24 cellular contexts compared by ENCODE assay signal in the genomic region with DNA sequence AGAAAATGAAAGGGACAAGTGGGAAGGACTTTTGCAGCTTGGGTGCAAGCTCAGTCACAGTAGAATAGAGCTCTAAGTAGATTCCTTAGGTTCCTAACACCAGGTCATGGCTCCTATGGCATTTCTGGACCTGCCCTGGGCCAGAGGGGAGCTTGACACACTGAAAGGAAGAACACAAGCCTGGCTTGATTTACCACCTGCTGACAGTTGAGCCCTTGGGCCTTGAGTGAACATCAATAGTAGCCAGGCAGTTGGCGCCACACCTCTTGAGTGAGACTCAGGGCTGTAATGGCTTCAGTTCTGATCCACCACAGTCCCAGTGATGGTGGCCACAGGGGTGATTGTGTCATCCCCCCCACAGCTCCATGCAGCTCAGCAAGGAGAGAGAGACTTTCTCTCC.
"Had no signal": no experiment of that assay in that cellular context is flagged by ENCODE, and none has a peak within 500 bp of the region (broad histone marks: within the 10 kb centered on the region; RNA-seq: fewer than 3 reads in every experiment).

No MANE protein-coding gene starts in this region.

- DNase-seq: activated CD4-positive, alpha-beta memory T cell treated with anti-CD3 and anti-CD28 coated beads, Interleukin-2, amount 10 ng/mL, durations not matched to agents 7 days and 5 days; activated CD4-positive, alpha-beta T cell treated with anti-CD3 and anti-CD28 coated beads, Interleukin-2, amount 10 ng/mL, durations not matched to agents 24 days and 14 days; activated gamma-delta T cell; activated naive CD4-positive, alpha-beta T cell treated with anti-CD3 and anti-CD28 coated beads, Interleukin-2, amount 50 U/mL, for 16 hours; activated naive CD8-positive, alpha-beta T cell treated with anti-CD3 and anti-CD28 coated beads, Interleukin-2, amount 50 U/mL, for 24 hours; aorta; dermis blood vessel endothelial cell; effector memory CD4-positive, alpha-beta T cell; foreskin melanocyte; left colon; retina; sigmoid colon; stimulated activated CD4-positive, alpha-beta T cell treated with anti-CD3 and anti-CD28 coated beads, Interleukin-15, amount 100 ng/mL, for 24 hours; stimulated activated CD8-positive, alpha-beta memory T cell treated with anti-CD3 and anti-CD28 coated beads, Interleukin-4, amount 100 ng/mL, for 48 hours; stimulated activated naive CD4-positive, alpha-beta T cell treated with Interleukin-2 at 50 U/mL for 16 hours; tibial artery had no signal

- ATAC-seq: activated CD4-positive, CD25-positive, alpha-beta regulatory T cell treated with anti-CD3 and anti-CD28 coated beads, Interleukin-2, amount 50 U/mL, for 24 hours; activated naive CD8-positive, alpha-beta T cell treated with anti-CD3 and anti-CD28 coated beads, Interleukin-2, amount 50 U/mL, for 24 hours; esophagus mucosa; left colon; natural killer cell treated with Interleukin-12 subunit alpha and Interleukin-12 subunit beta and Interleukin-15 and Interleukin-18, amount 100 ng/mL, for 72 hours had no signal

- H3K27ac Mint-ChIP-seq: activated CD4-positive, alpha-beta memory T cell treated with anti-CD3 and anti-CD28 coated beads, Interleukin-2, amount 10 ng/mL, durations not matched to agents 7 days and 5 days; activated CD4-positive, alpha-beta T cell treated with anti-CD3 and anti-CD28 coated beads, Interleukin-2, amount 10 ng/mL, durations not matched to agents 24 days and 14 days; activated naive CD8-positive, alpha-beta T cell treated with anti-CD3 and anti-CD28 coated beads, Interleukin-2, amount 50 U/mL, for 24 hours; activated T-helper 1 cell treated with anti-CD3 and anti-CD28 coated beads, Interleukin-12 subunit alpha, Interleukin-12 subunit beta, Interleukin-2, Interleukin-4 antibody, amounts not matched to agents 30 ng/mL and 10 ng/mL and 1 ng/mL, durations not matched to agents 14 hours and 24 hours and 36 hours; memory B cell; natural killer cell treated with Interleukin-12 subunit alpha and Interleukin-12 subunit beta and Interleukin-15 and Interleukin-18, amount 100 ng/mL, for 72 hours had no signal

- FAIRE-seq: endothelial cell of umbilical vein, islet of Langerhans had no signal

- H3K4me3 Mint-ChIP-seq: activated CD4-positive, alpha-beta memory T cell treated with anti-CD3 and anti-CD28 coated beads, Interleukin-2, amount 10 ng/mL, durations not matched to agents 7 days and 5 days; activated CD4-positive, alpha-beta T cell treated with anti-CD3 and anti-CD28 coated beads, Interleukin-2, amount 10 ng/mL, durations not matched to agents 24 days and 14 days; activated naive CD8-positive, alpha-beta T cell treated with anti-CD3 and anti-CD28 coated beads, Interleukin-2, amount 50 U/mL, for 24 hours; activated T-helper 1 cell treated with anti-CD3 and anti-CD28 coated beads, Interleukin-12 subunit alpha, Interleukin-12 subunit beta, Interleukin-2, Interleukin-4 antibody, amounts not matched to agents 30 ng/mL and 10 ng/mL and 1 ng/mL, durations not matched to agents 14 hours and 24 hours and 36 hours; brain; memory B cell; natural killer cell treated with Interleukin-12 subunit alpha and Interleukin-12 subunit beta and Interleukin-15 and Interleukin-18, amount 100 ng/mL, for 72 hours had no signal

- H3K27ac ChIP-seq: sigmoid colon, tibial artery had no signal

- H3K4me1 Mint-ChIP-seq: activated CD4-positive, alpha-beta memory T cell treated with anti-CD3 and anti-CD28 coated beads, Interleukin-2, amount 10 ng/mL, durations not matched to agents 7 days and 5 days; activated CD4-positive, alpha-beta T cell treated with anti-CD3 and anti-CD28 coated beads, Interleukin-2, amount 10 ng/mL, durations not matched to agents 24 days and 14 days; activated naive CD8-positive, alpha-beta T cell treated with anti-CD3 and anti-CD28 coated beads, Interleukin-2, amount 50 U/mL, for 24 hours; brain; memory B cell had no signal

- H3K27me3 ChIP-seq: sigmoid colon, tibial artery had no signal

- H3K36me3 Mint-ChIP-seq: brain, memory B cell had no signal
